In the genomic region with DNA sequence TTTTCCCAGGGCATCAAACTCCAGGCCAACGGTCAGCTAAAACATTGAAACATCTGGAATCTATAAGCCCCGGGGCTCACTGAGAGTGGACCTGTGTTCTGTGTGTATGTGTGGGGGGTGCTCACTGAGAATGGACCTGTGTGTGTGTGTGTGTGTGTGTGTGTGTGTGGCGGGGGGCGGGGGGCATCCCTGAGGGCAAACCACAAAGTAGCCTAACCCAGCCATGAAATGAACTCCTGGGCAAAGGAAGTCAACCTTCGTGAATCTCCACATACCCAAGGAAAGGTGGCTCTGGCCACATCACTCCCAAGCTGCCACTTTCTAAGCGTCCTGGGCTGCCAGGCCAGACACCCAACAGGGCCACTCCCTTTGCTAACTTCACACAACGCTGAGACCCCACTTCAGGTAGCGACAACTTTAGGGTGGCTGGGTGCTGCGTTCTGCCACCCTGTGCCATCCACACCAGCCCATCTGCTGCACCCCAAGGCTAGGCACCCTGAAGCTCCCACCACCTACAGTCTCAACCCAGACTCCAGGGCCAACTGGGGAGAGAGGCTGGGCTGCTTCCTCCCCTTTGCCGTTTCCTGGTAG, we compare ENCODE assay signal across 9 cellular contexts. TPM values are rescaled to one million over a fixed set of nuclear protein-coding genes. Genes with fewer than 3 reads are reported as not detected.
A peak's percentile ranks its signal among the peaks of the same experiment; 100 is the strongest.
DNase-seq lines count a peak whose midpoint lies in the region; ATAC-seq, FAIRE-seq and TF ChIP-seq lines count a peak whose summit lies in the region.
"Had no signal": no experiment of that assay in that cellular context is flagged by ENCODE, and none has a peak within 500 bp of the region (broad histone marks: within the 10 kb centered on the region; RNA-seq: fewer than 3 reads in every experiment).

No MANE protein-coding gene starts in this region.

- in situ Hi-C loops in HepG2 (cut with HindIII; ENCODE audit: extremely low pct_ligation_motif_present, low pct_unique_long_range_greater_than_20kb): no loop called here

- no TSS peak for BruUV-seq in HepG2 (replicated peaks; lab: Mats Ljungman, UMichigan)

- TF ChIP-seq EP300 in HepG2 (IDR thresholded peaks at IDR 0.05; ENCODE audit: low read depth in 2 of 2, low read length in 2 of 2) (no peak), HepG2 (CRISPR knock-in tag; IDR thresholded peaks at IDR 0.05; ENCODE audit: borderline replicate concordance) (no peak)

- H3K9me3 ChIP-seq in HepG2 (ENCODE audit: low read length): no peaks in the 10 kb centered on the region
- H3K9me3 ChIP-seq in thyroid gland: no peaks in the 10 kb centered on the region

- peaks cover 11 to 13% of the 10 kb centered on the region in 2 experiments; a peak in 4 of 5 replicates for H3K36me3 ChIP-seq in HepG2 (replicated peaks in 1 of 2; ENCODE audit: control insufficient read depth in 1 of 2, insufficient read depth in 2 of 2, low read length in 2 of 2)
- peaks cover 9 to 13% of the 10 kb centered on the region in 2 donors for H3K36me3 ChIP-seq in thyroid gland

- H3K27ac Mint-ChIP-seq in activated CD4-positive, alpha-beta T cell treated with anti-CD3 and anti-CD28 coated beads, Interleukin-2, amount 10 ng/mL, durations not matched to agents 7 days and 5 days: peak overlapping the region; percentile 94

- peaks cover 28% of the 10 kb centered on the region for H4K20me1 ChIP-seq in HepG2 (ENCODE audit: insufficient read depth, low read length)

- H3K27me3 Mint-ChIP-seq in activated CD4-positive, alpha-beta T cell treated with anti-CD3 and anti-CD28 coated beads, Interleukin-2, amount 10 ng/mL, durations not matched to agents 7 days and 5 days: peaks cover 7% of the 10 kb centered on the region

- no peak for TF ChIP-seq RAD21 in HepG2 (CRISPR knock-in tag; IDR thresholded peaks at IDR 0.05)

- peaks cover 36% of the 10 kb centered on the region for H3K4me1 Mint-ChIP-seq in activated CD4-positive, alpha-beta T cell treated with anti-CD3 and anti-CD28 coated beads, Interleukin-2, amount 10 ng/mL, durations not matched to agents 7 days and 5 days

- peak overlapping the region; percentile 91 for H3K9ac ChIP-seq in HepG2 (ENCODE audit: insufficient read depth, low read depth, low read length)

- H3K4me3 Mint-ChIP-seq in activated CD4-positive, alpha-beta T cell treated with anti-CD3 and anti-CD28 coated beads, Interleukin-2, amount 10 ng/mL, durations not matched to agents 7 days and 5 days: peak overlapping the region; percentile 92

- H3K4me1 ChIP-seq in HepG2 (ENCODE audit: insufficient read depth, low read length) (peaks cover 50% of the 10 kb centered on the region), thyroid gland (peaks cover 40 to 52% of the 10 kb centered on the region in 2 donors)

- 36% methylated on average over 10 of the region's 10 CpGs for WGBS in HepG2 (ENCODE audit: low lambda C conversion rate)
- WGBS in thyroid gland, 2 donors: 60 to 63% methylated on average over 9 to 10 of the region's 10 CpGs

- intact Hi-C loops in HepG2 (cut with micrococcal nuclease; ENCODE audit: unreplicated experiment): loop anchor here (2.0 kb wide), 1 partner anchor 15 kb away; the partner anchor contains the start of gene PCYT2
- intact Hi-C loops in thyroid gland (cut with DNase I): no loop called here

- H2AFZ ChIP-seq in HepG2 (ENCODE audit: low read length): no peak overlapping the region

- TF ChIP-seq CTCF in HepG2 (CRISPR knock-in tag; IDR thresholded peaks at IDR 0.05) (no peak), thyroid gland (IDR thresholded peaks at IDR 0.05) (no peak), omental fat pad (IDR thresholded peaks at IDR 0.05) (no peak)

- CTCF ChIA-PET in activated CD4-positive, alpha-beta T cell treated with anti-CD3 and anti-CD28 coated beads, Interleukin-2, amount 10 ng/mL, durations not matched to agents 7 days and 5 days (lab: Charles Lee): interaction anchor here (0.5 to 3.7 kb wide), 14 partner anchors 9 to 182 kb away, joined by 3 to 15 read pairs (median 4); partner anchors contain the start of genes DCXR, NOTUM, PCYT2 and PYCR1
- CTCF ChIA-PET in HepG2 (lab: Yijun Ruan, JAX; ENCODE audit: low intra/inter-chr PET ratio, low total read pairs): no interaction called here

- peak overlapping the region; percentile 84 for H3K27ac ChIP-seq in angular gyrus (ENCODE audit: low read depth, low read length)
- H3K27ac ChIP-seq in HepG2 (ENCODE audit: extremely low read length, insufficient read depth, low read length): peak overlapping the region; percentile 92
- H3K27ac ChIP-seq in thyroid gland: peak overlapping the region in 2 of 3 donors; percentile 91 to 93

- POLR2A ChIA-PET in activated CD4-positive, alpha-beta T cell treated with anti-CD3 and anti-CD28 coated beads, Interleukin-2, amount 10 ng/mL, durations not matched to agents 7 days and 5 days (lab: Charles Lee): no interaction called here
- POLR2A ChIA-PET in HepG2 (lab: Yijun Ruan, JAX): interaction anchor here (0.7 to 6.1 kb wide), 29 partner anchors 9 to 316 kb away, joined by 3 to 71 read pairs (median 5); partner anchors contain the start of genes CENPX, LRRC45, MCRIP1 and MRPL12

- no peak for FAIRE-seq in HepG2 (lab: Jason Lieb, UNC)

- ATAC-seq in HepG2: no peak
- no peak for ATAC-seq in omental fat pad (ENCODE audit: low FRiP score)

- peak; percentile 37 for DNase-seq in activated CD4-positive, alpha-beta T cell treated with anti-CD3 and anti-CD28 coated beads, Interleukin-2, amount 10 ng/mL, durations not matched to agents 7 days and 5 days
- no peak for DNase-seq in activated CD4-positive, alpha-beta T cell treated with anti-CD3 and anti-CD28 coated beads for 1 hour
- DNase-seq in HepG2 (ENCODE audit: low spot score): no peak
- no peak for DNase-seq in thyroid gland
- no peak for DNase-seq in hepatic stellate cell (ENCODE audit: low spot score)
- no peak for DNase-seq in omental fat pad (ENCODE audit: low spot score)
- DNase-seq in UCSD-AML1 (lab: John Stamatoyannopoulos, UW; ENCODE audit: unreplicated experiment): no peak

- H3K36me3 Mint-ChIP-seq in activated CD4-positive, alpha-beta T cell treated with anti-CD3 and anti-CD28 coated beads, Interleukin-2, amount 10 ng/mL, durations not matched to agents 7 days and 5 days (ENCODE audit: low read depth): peaks cover 11% of the 10 kb centered on the region

- peak overlapping the region; percentile 88 for H3K4me2 ChIP-seq in HepG2 (ENCODE audit: low read depth, low read length)

- H3K9me3 Mint-ChIP-seq in activated CD4-positive, alpha-beta T cell treated with anti-CD3 and anti-CD28 coated beads, Interleukin-2, amount 10 ng/mL, durations not matched to agents 7 days and 5 days: no peaks in the 10 kb centered on the region

- peak in 1 of 2 experiments; percentile 68; a peak in 1 of 4 replicates for TF ChIP-seq POLR2A in HepG2 (IDR thresholded peaks at IDR 0.05; ENCODE audit: insufficient read depth in 1 of 2, low read depth in 2 of 2, low read length in 2 of 2)
- TF ChIP-seq POLR2A in thyroid gland (IDR thresholded peaks at IDR 0.05): no peak

- H3K27me3 ChIP-seq in HepG2 (ENCODE audit: control insufficient read depth in 1 of 2, insufficient read depth in 2 of 2, low read length in 2 of 2) (no peaks in the 10 kb centered on the region), thyroid gland (no peaks in the 10 kb centered on the region)

- H3K79me2 ChIP-seq in HepG2 (ENCODE audit: insufficient read depth, low read length): peaks cover 59% of the 10 kb centered on the region

- H3K4me3 ChIP-seq in HepG2 (replicated peaks in 1 of 3; ENCODE audit: insufficient read depth in 1 of 3, low read depth in 2 of 3, low read length in 3 of 3) (peak overlapping the region; percentile 79 to 94 (median 91)), thyroid gland (replicated peaks in 1 of 3) (peak overlapping the region in 1 of 3 donors; percentile 98)

RNA-seq across cellular contexts. Expression of gene MAFG, which starts 1.6 kb away (rescaled TPM):
- total RNA-seq in activated CD4-positive, alpha-beta T cell treated with anti-CD3 and anti-CD28 coated beads, Interleukin-2, amount 10 ng/mL, durations not matched to agents 7 days and 5 days: 10 to 100 TPM; 15.8 to 20.2 TPM
- total RNA-seq in HepG2 (2016; rRNA removed; fragmentation: Illumina TruSeq; extraction: Trizol): 12.4 and 14.5 TPM in 2 replicates
- total RNA-seq in HepG2 (2016; cell fraction: cytosol; rRNA removed; fragmentation: Illumina TruSeq; extraction: Trizol; ENCODE audit: low read depth): 2.1 and 2.3 TPM in 2 replicates
- 9.8 and 14.7 TPM in 2 replicates for total RNA-seq in HepG2 (2016; cell fraction: insoluble cytoplasmic fraction; rRNA removed; fragmentation: Illumina TruSeq; extraction: Trizol)
- 7.6 TPM in 2 replicates for total RNA-seq in HepG2 (2016; cell fraction: membrane; rRNA removed; fragmentation: Illumina TruSeq; extraction: Trizol)
- total RNA-seq in HepG2 (2016; cell fraction: nucleus; rRNA removed; fragmentation: Illumina TruSeq; extraction: Trizol): 15.5 and 16.7 TPM in 2 replicates
- polyA plus RNA-seq in HepG2 (2011; rRNA removed): 20.0 TPM in 2 replicates
- polyA plus RNA-seq in HepG2 (2011; cell fraction: cytosol; rRNA removed): 17.1 and 19.4 TPM in 2 replicates
- polyA plus RNA-seq in HepG2 (2011; cell fraction: nucleus; rRNA removed): 98.2 and 128 TPM in 2 replicates
- 16.1 and 26.5 TPM in 2 replicates for polyA plus RNA-seq in HepG2 (2012)
- polyA plus RNA-seq in HepG2 (2016; cell fraction: cytosol; fragmentation: Illumina TruSeq; extraction: Trizol; ENCODE audit: low read depth): 1.4 and 1.6 TPM in 2 replicates
- polyA plus RNA-seq in HepG2 (2016; cell fraction: insoluble cytoplasmic fraction; fragmentation: Illumina TruSeq; extraction: Trizol; ENCODE audit: low read depth): 9.2 and 10.7 TPM in 2 replicates
- polyA plus RNA-seq in HepG2 (2016; cell fraction: membrane; fragmentation: Illumina TruSeq; extraction: Trizol; ENCODE audit: low read depth): 4.3 and 4.6 TPM in 2 replicates
- polyA plus RNA-seq in HepG2 (2016; cell fraction: nucleus; fragmentation: Illumina TruSeq; extraction: Trizol; ENCODE audit: insufficient read depth, low read depth): 38.9 and 41.8 TPM in 2 replicates
- 16.8 and 26.4 TPM in 2 replicates for polyA minus RNA-seq in HepG2 (2011; rRNA and poly(A)+ RNA removed; ENCODE audit: low replicate concordance)
- polyA minus RNA-seq in HepG2 (2011; cell fraction: cytosol; rRNA and poly(A)+ RNA removed): 8.0 and 9.5 TPM in 2 replicates
- polyA minus RNA-seq in HepG2 (2011; cell fraction: nucleus; rRNA and poly(A)+ RNA removed): 11.9 and 15.8 TPM in 2 replicates
- total RNA-seq in thyroid gland: 10 to 100 TPM; 28.2 to 51.8 (median 36.4) TPM
- 10 to 100 TPM; 22.2 to 31.5 (median 25.6) TPM for total RNA-seq in omental fat pad

RNA-seq across cellular contexts. Expression of gene SIRT7, which starts 8.0 kb away (rescaled TPM):
- total RNA-seq in activated CD4-positive, alpha-beta T cell treated with anti-CD3 and anti-CD28 coated beads, Interleukin-2, amount 10 ng/mL, durations not matched to agents 7 days and 5 days: 10 to 100 TPM; 55.6 to 71.2 TPM
- total RNA-seq in HepG2 (2016; rRNA removed; fragmentation: Illumina TruSeq; extraction: Trizol) (14.5 and 24.8 TPM in 2 replicates), thyroid gland (10 to 100 TPM in 3 of 4 donors, 1 to 10 TPM in 1; 8.9 to 23.5 (median 15.8) TPM), omental fat pad (10 to 100 TPM; 15.4 to 25.7 (median 20.2) TPM)
- total RNA-seq in HepG2 (2016; cell fraction: cytosol; rRNA removed; fragmentation: Illumina TruSeq; extraction: Trizol; ENCODE audit: low read depth): 71.6 and 74.9 TPM in 2 replicates
- 13.5 and 25.0 TPM in 2 replicates for total RNA-seq in HepG2 (2016; cell fraction: insoluble cytoplasmic fraction; rRNA removed; fragmentation: Illumina TruSeq; extraction: Trizol)
- 27.9 and 28.8 TPM in 2 replicates for total RNA-seq in HepG2 (2016; cell fraction: membrane; rRNA removed; fragmentation: Illumina TruSeq; extraction: Trizol)
- total RNA-seq in HepG2 (2016; cell fraction: nucleus; rRNA removed; fragmentation: Illumina TruSeq; extraction: Trizol): 28.8 and 33.6 TPM in 2 replicates
- polyA plus RNA-seq in HepG2 (2011; rRNA removed): 8.3 and 10.9 TPM in 2 replicates
- polyA plus RNA-seq in HepG2 (2011; cell fraction: cytosol; rRNA removed): 5.9 and 7.5 TPM in 2 replicates
- 73.2 and 80.4 TPM in 2 replicates for polyA plus RNA-seq in HepG2 (2011; cell fraction: nucleus; rRNA removed)
- polyA plus RNA-seq in HepG2 (2012): 12.4 and 18.7 TPM in 2 replicates
- polyA plus RNA-seq in HepG2 (2016; cell fraction: cytosol; fragmentation: Illumina TruSeq; extraction: Trizol; ENCODE audit: low read depth): 8.7 and 9.0 TPM in 2 replicates
- 13.6 and 15.2 TPM in 2 replicates for polyA plus RNA-seq in HepG2 (2016; cell fraction: insoluble cytoplasmic fraction; fragmentation: Illumina TruSeq; extraction: Trizol; ENCODE audit: low read depth)
- polyA plus RNA-seq in HepG2 (2016; cell fraction: membrane; fragmentation: Illumina TruSeq; extraction: Trizol; ENCODE audit: low read depth): 12.2 and 12.4 TPM in 2 replicates
- polyA plus RNA-seq in HepG2 (2016; cell fraction: nucleus; fragmentation: Illumina TruSeq; extraction: Trizol; ENCODE audit: insufficient read depth, low read depth): 87.1 and 90.3 TPM in 2 replicates
- polyA minus RNA-seq in HepG2 (2011; rRNA and poly(A)+ RNA removed; ENCODE audit: low replicate concordance): 38.8 and 69.4 TPM in 2 replicates
- polyA minus RNA-seq in HepG2 (2011; cell fraction: cytosol; rRNA and poly(A)+ RNA removed): 8.9 and 16.0 TPM in 2 replicates
- polyA minus RNA-seq in HepG2 (2011; cell fraction: nucleus; rRNA and poly(A)+ RNA removed): 22.5 and 26.8 TPM in 2 replicates

RNA-seq across cellular contexts. Expression of gene PYCR1, which starts 11.1 kb away (rescaled TPM):
- 10 to 100 TPM; 22.8 to 26.9 TPM for total RNA-seq in activated CD4-positive, alpha-beta T cell treated with anti-CD3 and anti-CD28 coated beads, Interleukin-2, amount 10 ng/mL, durations not matched to agents 7 days and 5 days
- total RNA-seq in HepG2 (2016; rRNA removed; fragmentation: Illumina TruSeq; extraction: Trizol) (323 and 338 TPM in 2 replicates), thyroid gland (10 to 100 TPM in 2 of 4 donors, 1 to 10 TPM in 2; 5.5 to 29.2 (median 13.9) TPM), omental fat pad (10 to 100 TPM in 2 of 4 donors, 1 to 10 TPM in 2; 4.8 to 13.9 (median 10.8) TPM)
- 107 and 137 TPM in 2 replicates for total RNA-seq in HepG2 (2016; cell fraction: cytosol; rRNA removed; fragmentation: Illumina TruSeq; extraction: Trizol; ENCODE audit: low read depth)
- 327 and 331 TPM in 2 replicates for total RNA-seq in HepG2 (2016; cell fraction: insoluble cytoplasmic fraction; rRNA removed; fragmentation: Illumina TruSeq; extraction: Trizol)
- 233 and 286 TPM in 2 replicates for total RNA-seq in HepG2 (2016; cell fraction: membrane; rRNA removed; fragmentation: Illumina TruSeq; extraction: Trizol)
- 125 and 146 TPM in 2 replicates for total RNA-seq in HepG2 (2016; cell fraction: nucleus; rRNA removed; fragmentation: Illumina TruSeq; extraction: Trizol)
- 338 and 382 TPM in 2 replicates for polyA plus RNA-seq in HepG2 (2011; rRNA removed)
- 241 and 431 TPM in 2 replicates for polyA plus RNA-seq in HepG2 (2011; cell fraction: cytosol; rRNA removed)
- 366 and 457 TPM in 2 replicates for polyA plus RNA-seq in HepG2 (2011; cell fraction: nucleus; rRNA removed)
- polyA plus RNA-seq in HepG2 (2012): 191 and 311 TPM in 2 replicates
- 130 and 165 TPM in 2 replicates for polyA plus RNA-seq in HepG2 (2016; cell fraction: cytosol; fragmentation: Illumina TruSeq; extraction: Trizol; ENCODE audit: low read depth)
- 344 and 389 TPM in 2 replicates for polyA plus RNA-seq in HepG2 (2016; cell fraction: insoluble cytoplasmic fraction; fragmentation: Illumina TruSeq; extraction: Trizol; ENCODE audit: low read depth)
- 207 and 239 TPM in 2 replicates for polyA plus RNA-seq in HepG2 (2016; cell fraction: membrane; fragmentation: Illumina TruSeq; extraction: Trizol; ENCODE audit: low read depth)
- 253 and 265 TPM in 2 replicates for polyA plus RNA-seq in HepG2 (2016; cell fraction: nucleus; fragmentation: Illumina TruSeq; extraction: Trizol; ENCODE audit: insufficient read depth, low read depth)
- polyA minus RNA-seq in HepG2 (2011; rRNA and poly(A)+ RNA removed; ENCODE audit: low replicate concordance): 104 and 478 TPM in 2 replicates
- 138 and 160 TPM in 2 replicates for polyA minus RNA-seq in HepG2 (2011; cell fraction: cytosol; rRNA and poly(A)+ RNA removed)
- 31.5 and 42.4 TPM in 2 replicates for polyA minus RNA-seq in HepG2 (2011; cell fraction: nucleus; rRNA and poly(A)+ RNA removed)

RNA-seq across cellular contexts. Expression of gene PCYT2, which starts 14.8 kb away (rescaled TPM):
- total RNA-seq in activated CD4-positive, alpha-beta T cell treated with anti-CD3 and anti-CD28 coated beads, Interleukin-2, amount 10 ng/mL, durations not matched to agents 7 days and 5 days: 10 to 100 TPM; 37.6 to 39.0 TPM
- total RNA-seq in HepG2 (2016; rRNA removed; fragmentation: Illumina TruSeq; extraction: Trizol) (240 and 297 TPM in 2 replicates), thyroid gland (10 to 100 TPM; 30.4 to 36.5 (median 34.2) TPM), omental fat pad (10 to 100 TPM; 36.5 to 64.7 (median 45.5) TPM)
- 152 and 156 TPM in 2 replicates for total RNA-seq in HepG2 (2016; cell fraction: cytosol; rRNA removed; fragmentation: Illumina TruSeq; extraction: Trizol; ENCODE audit: low read depth)
- 223 and 298 TPM in 2 replicates for total RNA-seq in HepG2 (2016; cell fraction: insoluble cytoplasmic fraction; rRNA removed; fragmentation: Illumina TruSeq; extraction: Trizol)
- 178 and 208 TPM in 2 replicates for total RNA-seq in HepG2 (2016; cell fraction: membrane; rRNA removed; fragmentation: Illumina TruSeq; extraction: Trizol)
- total RNA-seq in HepG2 (2016; cell fraction: nucleus; rRNA removed; fragmentation: Illumina TruSeq; extraction: Trizol): 220 and 223 TPM in 2 replicates
- polyA plus RNA-seq in HepG2 (2011; rRNA removed): 147 and 222 TPM in 2 replicates
- polyA plus RNA-seq in HepG2 (2011; cell fraction: cytosol; rRNA removed): 94.7 and 118 TPM in 2 replicates
- polyA plus RNA-seq in HepG2 (2011; cell fraction: nucleus; rRNA removed): 1,015 and 1,225 TPM in 2 replicates
- polyA plus RNA-seq in HepG2 (2012): 124 and 128 TPM in 2 replicates
- polyA plus RNA-seq in HepG2 (2016; cell fraction: cytosol; fragmentation: Illumina TruSeq; extraction: Trizol; ENCODE audit: low read depth): 113 and 134 TPM in 2 replicates
- 235 and 242 TPM in 2 replicates for polyA plus RNA-seq in HepG2 (2016; cell fraction: insoluble cytoplasmic fraction; fragmentation: Illumina TruSeq; extraction: Trizol; ENCODE audit: low read depth)
- polyA plus RNA-seq in HepG2 (2016; cell fraction: membrane; fragmentation: Illumina TruSeq; extraction: Trizol; ENCODE audit: low read depth): 149 and 175 TPM in 2 replicates
- 499 and 551 TPM in 2 replicates for polyA plus RNA-seq in HepG2 (2016; cell fraction: nucleus; fragmentation: Illumina TruSeq; extraction: Trizol; ENCODE audit: insufficient read depth, low read depth)
- polyA minus RNA-seq in HepG2 (2011; rRNA and poly(A)+ RNA removed; ENCODE audit: low replicate concordance): 38.6 and 144 TPM in 2 replicates
- 47.2 and 54.9 TPM in 2 replicates for polyA minus RNA-seq in HepG2 (2011; cell fraction: cytosol; rRNA and poly(A)+ RNA removed)
- 202 and 210 TPM in 2 replicates for polyA minus RNA-seq in HepG2 (2011; cell fraction: nucleus; rRNA and poly(A)+ RNA removed)

RNA-seq across cellular contexts. Expression of gene MYADML2, which starts 21.1 kb away (rescaled TPM):
- total RNA-seq in activated CD4-positive, alpha-beta T cell treated with anti-CD3 and anti-CD28 coated beads, Interleukin-2, amount 10 ng/mL, durations not matched to agents 7 days and 5 days: not detected
- total RNA-seq in HepG2 (2016; rRNA removed; fragmentation: Illumina TruSeq; extraction: Trizol) (not detected in 2 replicates), thyroid gland (not detected), omental fat pad (not detected)
- total RNA-seq in HepG2 (2016; cell fraction: cytosol; rRNA removed; fragmentation: Illumina TruSeq; extraction: Trizol; ENCODE audit: low read depth): not detected in 2 replicates
- total RNA-seq in HepG2 (2016; cell fraction: insoluble cytoplasmic fraction; rRNA removed; fragmentation: Illumina TruSeq; extraction: Trizol): not detected in 2 replicates
- not detected in 2 replicates for total RNA-seq in HepG2 (2016; cell fraction: membrane; rRNA removed; fragmentation: Illumina TruSeq; extraction: Trizol)
- total RNA-seq in HepG2 (2016; cell fraction: nucleus; rRNA removed; fragmentation: Illumina TruSeq; extraction: Trizol): not detected in 2 replicates
- not detected in 2 replicates for polyA plus RNA-seq in HepG2 (2011; rRNA removed)
- polyA plus RNA-seq in HepG2 (2011; cell fraction: cytosol; rRNA removed): not detected in 2 replicates
- not detected in 2 replicates for polyA plus RNA-seq in HepG2 (2011; cell fraction: nucleus; rRNA removed)
- 0.07 TPM in 1 of 2 replicates, not detected in the other for polyA plus RNA-seq in HepG2 (2012)
- not detected in 2 replicates for polyA plus RNA-seq in HepG2 (2016; cell fraction: cytosol; fragmentation: Illumina TruSeq; extraction: Trizol; ENCODE audit: low read depth)
- not detected in 2 replicates for polyA plus RNA-seq in HepG2 (2016; cell fraction: insoluble cytoplasmic fraction; fragmentation: Illumina TruSeq; extraction: Trizol; ENCODE audit: low read depth)
- polyA plus RNA-seq in HepG2 (2016; cell fraction: membrane; fragmentation: Illumina TruSeq; extraction: Trizol; ENCODE audit: low read depth): not detected in 2 replicates
- not detected in 2 replicates for polyA plus RNA-seq in HepG2 (2016; cell fraction: nucleus; fragmentation: Illumina TruSeq; extraction: Trizol; ENCODE audit: insufficient read depth, low read depth)
- polyA minus RNA-seq in HepG2 (2011; rRNA and poly(A)+ RNA removed; ENCODE audit: low replicate concordance): 0.05 TPM in 1 of 2 replicates, not detected in the other
- not detected in 2 replicates for polyA minus RNA-seq in HepG2 (2011; cell fraction: cytosol; rRNA and poly(A)+ RNA removed)
- not detected in 2 replicates for polyA minus RNA-seq in HepG2 (2011; cell fraction: nucleus; rRNA and poly(A)+ RNA removed)
- total RNA-seq: HT1080 had no signal
